ENCODE assay signal across 1 cellular context in the genomic region with DNA sequence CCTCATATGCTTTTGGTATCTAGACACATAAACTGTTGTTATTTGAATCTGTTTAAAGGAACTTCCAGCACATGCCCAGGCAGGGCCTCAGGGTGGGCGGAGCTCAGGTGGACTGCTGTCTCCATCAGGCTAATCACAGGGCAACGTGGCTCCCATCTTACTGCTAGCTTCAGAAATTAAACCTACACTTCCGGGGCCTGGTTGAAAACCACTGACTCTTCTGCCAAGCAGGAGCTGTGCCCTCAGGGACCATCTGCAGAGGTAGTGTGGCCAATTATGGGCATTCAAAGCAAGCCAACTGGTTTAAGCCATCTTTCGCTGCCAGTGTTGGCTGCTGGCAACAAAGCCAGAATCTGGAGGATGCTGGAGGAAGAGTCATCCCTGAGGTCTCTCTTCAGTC.
TF ChIP-seq lines count a peak whose summit lies in the region.

No MANE protein-coding gene starts in this region.

TF ChIP-seq in IMR-90, 13 proteins besides CTCF, POLR2A, EP300 and RAD21:
- TF ChIP-seq CEBPB (IDR thresholded peaks at IDR 0.05; ENCODE audit: low read depth, low read length), result no peak
- TF ChIP-seq NFE2L2 (IDR thresholded peaks at IDR 0.05; ENCODE audit: low read depth, low read length), result no peak
- no peak for TF ChIP-seq MXI1 (IDR thresholded peaks at IDR 0.05; ENCODE audit: borderline replicate concordance, low read depth, low read length)
- no peak for TF ChIP-seq RCOR1 (IDR thresholded peaks at IDR 0.05; ENCODE audit: insufficient replicate concordance, low read length)
- TF ChIP-seq BHLHE40 (IDR thresholded peaks at IDR 0.05; ENCODE audit: low read depth, low read length), result no peak
- no peak for TF ChIP-seq CHD1 (IDR thresholded peaks at IDR 0.05; ENCODE audit: low read depth, low read length)
- TF ChIP-seq FOS (IDR thresholded peaks at IDR 0.05; ENCODE audit: low read depth, low read length), result no peak
- TF ChIP-seq, protein P1, sequence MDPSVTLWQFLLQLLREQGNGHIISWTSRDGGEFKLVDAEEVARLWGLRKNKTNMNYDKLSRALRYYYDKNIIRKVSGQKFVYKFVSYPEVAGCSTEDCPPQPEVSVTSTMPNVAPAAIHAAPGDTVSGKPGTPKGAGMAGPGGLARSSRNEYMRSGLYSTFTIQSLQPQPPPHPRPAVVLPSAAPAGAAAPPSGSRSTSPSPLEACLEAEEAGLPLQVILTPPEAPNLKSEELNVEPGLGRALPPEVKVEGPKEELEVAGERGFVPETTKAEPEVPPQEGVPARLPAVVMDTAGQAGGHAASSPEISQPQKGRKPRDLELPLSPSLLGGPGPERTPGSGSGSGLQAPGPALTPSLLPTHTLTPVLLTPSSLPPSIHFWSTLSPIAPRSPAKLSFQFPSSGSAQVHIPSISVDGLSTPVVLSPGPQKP (IDR thresholded peaks at IDR 0.05; ENCODE audit: borderline replicate concordance, low read depth, low read length), result no peak
- TF ChIP-seq RFX5 (IDR thresholded peaks at IDR 0.05; ENCODE audit: low read depth, low read length), result no peak
- TF ChIP-seq MAFK (IDR thresholded peaks at IDR 0.05; ENCODE audit: low read depth, low read length), result no peak
- TF ChIP-seq, protein P2, sequence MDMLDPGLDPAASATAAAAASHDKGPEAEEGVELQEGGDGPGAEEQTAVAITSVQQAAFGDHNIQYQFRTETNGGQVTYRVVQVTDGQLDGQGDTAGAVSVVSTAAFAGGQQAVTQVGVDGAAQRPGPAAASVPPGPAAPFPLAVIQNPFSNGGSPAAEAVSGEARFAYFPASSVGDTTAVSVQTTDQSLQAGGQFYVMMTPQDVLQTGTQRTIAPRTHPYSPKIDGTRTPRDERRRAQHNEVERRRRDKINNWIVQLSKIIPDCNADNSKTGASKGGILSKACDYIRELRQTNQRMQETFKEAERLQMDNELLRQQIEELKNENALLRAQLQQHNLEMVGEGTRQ (IDR thresholded peaks at IDR 0.05; ENCODE audit: low read depth, low read length), result no peak
- no peak for TF ChIP-seq MAZ (IDR thresholded peaks at IDR 0.05; ENCODE audit: borderline replicate concordance, low read depth, low read length)
- no peak for TF ChIP-seq SMC3 (IDR thresholded peaks at IDR 0.05; ENCODE audit: low read depth, low read length)
TF ChIP-seq in IMR-90: peak in this region for 0.
